In genomic region chr19:3982701-3983541, GRCh38 we compare ENCODE assay signal across 8 cellular contexts. TPM values are rescaled to one million over a fixed set of nuclear protein-coding genes. Genes with fewer than 3 reads are reported as not detected.
A peak's percentile ranks its signal among the peaks of the same experiment; 100 is the strongest.
DNase-seq lines count a peak whose midpoint lies in the region; ATAC-seq lines count a peak whose summit lies in the region.

No MANE protein-coding gene starts in this region.

- peaks cover 13% of the 10 kb centered on the region for H3K4me1 ChIP-seq in iPS-15b (ENCODE audit: control insufficient read depth, insufficient read depth, low read length)
- H3K4me1 ChIP-seq in subcutaneous abdominal adipose tissue (ENCODE audit: control insufficient read depth in 5 of 5, insufficient read depth in 5 of 5, low read length in 5 of 5) = peaks cover 17 to 54% (median 46%) of the 10 kb centered on the region in 5 donors

- H3K27ac Mint-ChIP-seq in activated T-cell treated with anti-CD3 and anti-CD28 coated beads, Interleukin-2, amount 50 U/mL, for 72 hours = peak overlapping the region; percentile 97

- ATAC-seq in Right ventricle myocardium inferior (no peak), HG03342 (IDR thresholded peaks at IDR 0.05; ENCODE audit: unreplicated experiment) (no peak), GM21360 (IDR thresholded peaks at IDR 0.05; ENCODE audit: unreplicated experiment) (no peak), HG03432 (IDR thresholded peaks at IDR 0.05; ENCODE audit: unreplicated experiment) (no peak)
- ATAC-seq in activated T-cell treated with anti-CD3 and anti-CD28 coated beads, Interleukin-2, amount 50 U/mL, for 72 hours (replicated peaks in 1 of 2) = peak in 1 of 2 donors; percentile 9

- H3K4me3 Mint-ChIP-seq in activated T-cell treated with anti-CD3 and anti-CD28 coated beads, Interleukin-2, amount 50 U/mL, for 72 hours = peak overlapping the region; percentile 94 to 95

- H3K9me3 ChIP-seq in iPS-15b (ENCODE audit: control insufficient read depth, insufficient read depth, low read length) (no peaks in the 10 kb centered on the region), subcutaneous abdominal adipose tissue (ENCODE audit: control insufficient read depth in 5 of 5, low read length in 5 of 5) (no peaks in the 10 kb centered on the region)

- DNase-seq in Right ventricle myocardium inferior (ENCODE audit: missing footprints) (peak; percentile 72), cardiac septum (ENCODE audit: low spot score) (no peak)
- no peak for DNase-seq in activated T-cell treated with anti-CD3 and anti-CD28 coated beads, Interleukin-2, amount 50 U/mL, for 72 hours

- intact Hi-C loops in Right ventricle myocardium inferior (cut with DNase I) = loop anchor here (10.0 kb wide), 1 partner anchor 142 kb away; the partner anchor contains the start of gene MAP2K2
- intact Hi-C loops in cardiac septum (cut with DNase I) = no loop called here

- no peaks in the 10 kb centered on the region for H3K27me3 Mint-ChIP-seq in activated T-cell treated with anti-CD3 and anti-CD28 coated beads, Interleukin-2, amount 50 U/mL, for 72 hours (ENCODE audit: low read depth)

- peaks cover 21 to 45% of the 10 kb centered on the region in 2 donors for H3K36me3 Mint-ChIP-seq in activated T-cell treated with anti-CD3 and anti-CD28 coated beads, Interleukin-2, amount 50 U/mL, for 72 hours (ENCODE audit: insufficient read depth in 2 of 2)

- H3K9ac ChIP-seq in iPS-15b (ENCODE audit: low read depth, low read length) = peak overlapping the region; percentile 98
- peak overlapping the region in 2 of 5 donors; percentile 35 to 93 for H3K9ac ChIP-seq in subcutaneous abdominal adipose tissue (ENCODE audit: low read length in 5 of 5)

- no peaks in the 10 kb centered on the region for H3K9me3 Mint-ChIP-seq in activated T-cell treated with anti-CD3 and anti-CD28 coated beads, Interleukin-2, amount 50 U/mL, for 72 hours

- H3K4me1 Mint-ChIP-seq in activated T-cell treated with anti-CD3 and anti-CD28 coated beads, Interleukin-2, amount 50 U/mL, for 72 hours (ENCODE audit: low read depth) = peaks cover 69% of the 10 kb centered on the region

- H3K4me3 ChIP-seq in iPS-15b (ENCODE audit: low read depth, low read length) = peak overlapping the region; percentile 89
- peak overlapping the region in 3 of 5 donors; percentile 26 to 98 (median 96) for H3K4me3 ChIP-seq in subcutaneous abdominal adipose tissue (ENCODE audit: low read depth in 1 of 5, low read length in 5 of 5)

- H3K36me3 ChIP-seq in iPS-15b (ENCODE audit: control insufficient read depth, insufficient read depth, low read length) (peaks cover 68% of the 10 kb centered on the region), subcutaneous abdominal adipose tissue (ENCODE audit: control insufficient read depth in 5 of 5, insufficient read depth in 5 of 5, low read length in 5 of 5) (peaks cover 0 to 64% (median 59%) of the 10 kb centered on the region in 5 donors)

- peak overlapping the region; percentile 97 for H3K27ac ChIP-seq in subcutaneous abdominal adipose tissue (ENCODE audit: low read depth, low read length)

- H3K27me3 ChIP-seq in iPS-15b (ENCODE audit: control insufficient read depth, insufficient read depth, low read length) = no peaks in the 10 kb centered on the region
- no peaks in the 10 kb centered on the region for H3K27me3 ChIP-seq in subcutaneous abdominal adipose tissue (ENCODE audit: control insufficient read depth in 5 of 5, insufficient read depth in 4 of 5, low read length in 5 of 5)

RNA-seq across cellular contexts. Expression of gene EEF2, which starts 2.3 kb away (rescaled TPM):
- 2,154 TPM for total RNA-seq in Right ventricle myocardium inferior
- 1,625 TPM for total RNA-seq in cardiac septum
- 1,000 to 10,000 TPM; 3,876 to 4,058 TPM for total RNA-seq in activated T-cell treated with anti-CD3 and anti-CD28 coated beads, Interleukin-2, amount 50 U/mL, for 72 hours

RNA-seq across cellular contexts. Expression of gene DAPK3, which starts 12.0 kb away (rescaled TPM):
- total RNA-seq in Right ventricle myocardium inferior (67.5 TPM), cardiac septum (180 TPM)
- total RNA-seq in activated T-cell treated with anti-CD3 and anti-CD28 coated beads, Interleukin-2, amount 50 U/mL, for 72 hours = 10 to 100 TPM; 33.8 to 45.9 TPM

RNA-seq across cellular contexts. Expression of gene PIAS4, which starts 24.6 kb away (rescaled TPM):
- total RNA-seq in Right ventricle myocardium inferior (16.1 TPM), cardiac septum (18.4 TPM)
- total RNA-seq in activated T-cell treated with anti-CD3 and anti-CD28 coated beads, Interleukin-2, amount 50 U/mL, for 72 hours = 10 to 100 TPM; 33.4 TPM

RNA-seq across cellular contexts. Expression of gene NMRK2, which starts 50.1 kb away (rescaled TPM):
- total RNA-seq in Right ventricle myocardium inferior (627 TPM), cardiac septum (568 TPM)
- not detected for total RNA-seq in activated T-cell treated with anti-CD3 and anti-CD28 coated beads, Interleukin-2, amount 50 U/mL, for 72 hours
